ENCODE assay signal across 23 cellular contexts in the genomic region with DNA sequence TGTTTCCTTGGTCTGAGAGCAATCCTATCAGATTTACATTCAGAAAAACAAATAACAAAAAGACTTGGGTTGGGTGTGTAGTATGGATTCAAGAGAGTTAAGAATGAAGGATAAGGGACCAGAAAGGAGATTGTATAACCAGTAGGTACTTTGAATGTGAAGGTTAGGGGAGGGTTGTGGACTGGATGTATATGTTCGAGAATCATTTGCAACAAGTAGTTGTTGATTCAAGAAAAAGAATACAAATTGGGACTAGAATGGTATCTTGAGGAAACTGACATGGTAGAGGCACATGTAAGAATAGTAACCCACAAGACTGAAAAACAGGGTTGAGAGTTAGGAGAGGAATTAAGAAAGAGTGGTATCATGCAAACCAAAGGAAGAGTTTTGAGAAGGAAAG.
"Had no signal": no experiment of that assay in that cellular context is flagged by ENCODE, and none has a peak within 500 bp of the region (broad histone marks: within the 10 kb centered on the region; RNA-seq: fewer than 3 reads in every experiment).

No MANE protein-coding gene starts in this region.

- DNase-seq: colonic mucosa; cortex of kidney; effector CD8-positive, alpha-beta T cell; effector memory CD8-positive, alpha-beta T cell; endodermal cell; erythroblast; esophagus squamous epithelium; foreskin fibroblast; foreskin melanocyte; gastrocnemius medialis; glutamatergic neuron; head of caudate nucleus; heart right ventricle; hippocampal formation; left cardiac atrium; left lung; left ventricle myocardium superior; lower lobe of right lung; mesendoderm; midbrain; naive thymus-derived CD4-positive, alpha-beta T cell had no signal

- ATAC-seq: effector memory CD8-positive, alpha-beta T cell; esophagus mucosa; gastrocnemius medialis; heart right ventricle; left cardiac atrium; left lung; left ventricle myocardium superior; lower lobe of right lung; naive thymus-derived CD4-positive, alpha-beta T cell had no signal

- H3K27ac Mint-ChIP-seq: dendritic cell treated with granulocyte-macrophage colony-stimulating factor and Interleukin-4, amounts not matched to agents 40 ng/mL and 50 ng/mL, for 4 days; effector memory CD8-positive, alpha-beta T cell; endodermal cell; naive thymus-derived CD4-positive, alpha-beta T cell had no signal

- H3K36me3 Mint-ChIP-seq: naive thymus-derived CD4-positive, alpha-beta T cell had no signal

- H3K4me3 Mint-ChIP-seq: dendritic cell treated with granulocyte-macrophage colony-stimulating factor and Interleukin-4, amounts not matched to agents 40 ng/mL and 50 ng/mL, for 4 days; effector memory CD8-positive, alpha-beta T cell; endodermal cell; naive thymus-derived CD4-positive, alpha-beta T cell had no signal

- H3K27me3 Mint-ChIP-seq: dendritic cell treated with granulocyte-macrophage colony-stimulating factor and Interleukin-4, amounts not matched to agents 40 ng/mL and 50 ng/mL, for 4 days; effector memory CD8-positive, alpha-beta T cell; naive thymus-derived CD4-positive, alpha-beta T cell had no signal

- H3K9me3 Mint-ChIP-seq: dendritic cell treated with granulocyte-macrophage colony-stimulating factor and Interleukin-4, amounts not matched to agents 40 ng/mL and 50 ng/mL, for 4 days; endodermal cell had no signal

- H3K4me1 Mint-ChIP-seq: naive thymus-derived CD4-positive, alpha-beta T cell had no signal
